In the genomic region with DNA sequence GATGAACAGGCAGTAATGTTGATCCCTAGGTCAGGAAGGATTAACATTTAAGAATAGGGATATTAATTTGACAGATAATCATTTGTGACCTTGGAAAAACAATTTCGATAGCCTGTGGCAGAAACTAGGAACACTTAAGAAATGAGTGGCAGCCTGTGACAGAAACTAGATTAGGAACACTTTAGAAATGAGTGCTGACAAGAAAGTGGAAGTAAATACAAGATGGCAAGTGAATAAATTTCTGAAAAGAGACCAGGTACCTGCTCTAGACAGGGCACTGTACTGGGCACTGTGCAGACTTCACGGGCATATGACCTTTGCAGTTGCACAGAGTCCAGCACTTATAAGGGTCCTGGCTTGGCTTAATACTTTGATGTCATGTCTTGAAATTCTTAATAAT, we compare ENCODE assay signal across 10 cellular contexts. TPM values are rescaled to one million over a fixed set of nuclear protein-coding genes. Genes with fewer than 3 reads are reported as not detected.
A peak's percentile ranks its signal among the peaks of the same experiment; 100 is the strongest.
DNase-seq lines count a peak whose midpoint lies in the region; ATAC-seq and TF ChIP-seq lines count a peak whose summit lies in the region.
"Had no signal": no experiment of that assay in that cellular context is flagged by ENCODE, and none has a peak within 500 bp of the region (broad histone marks: within the 10 kb centered on the region; RNA-seq: fewer than 3 reads in every experiment).

No MANE protein-coding gene starts in this region.

- TF ChIP-seq POLR2A in vagina (IDR thresholded peaks at IDR 0.05): no peak

- H3K9me3 ChIP-seq in vagina (no peaks in the 10 kb centered on the region), PC-3 (ENCODE audit: low read length) (no peaks in the 10 kb centered on the region)
- H3K9me3 ChIP-seq: ascending aorta had no signal

- H3K27me3 ChIP-seq in vagina (no peaks in the 10 kb centered on the region), PC-3 (ENCODE audit: low read length) (no peaks in the 10 kb centered on the region)
- H3K27me3 ChIP-seq: ascending aorta had no signal

- TF ChIP-seq CTCF in vagina (IDR thresholded peaks at IDR 0.05) (no peak), PC-3 (conservative IDR thresholded peaks at IDR 0.05; ENCODE audit: low read depth, low read length) (no peak)

- BruUV-seq in PC-3 (replicated peaks; lab: Mats Ljungman, UMichigan): no TSS peak

- H3K36me3 Mint-ChIP-seq in activated T-cell treated with anti-CD3 and anti-CD28 coated beads, Interleukin-2, amount 50 U/mL, for 72 hours (ENCODE audit: insufficient read depth in 2 of 2): peaks cover 0 to 1% of the 10 kb centered on the region in 2 donors

- no peak overlapping the region for H3K4me2 ChIP-seq in PC-3 (ENCODE audit: low read length)

- CTCF ChIA-PET in PC-3 (lab: Charles Lee): no interaction called here

- peak overlapping the region; percentile 87 for H3K27ac Mint-ChIP-seq in activated T-cell treated with anti-CD3 and anti-CD28 coated beads, Interleukin-2, amount 50 U/mL, for 72 hours

- H3K9me3 Mint-ChIP-seq in activated T-cell treated with anti-CD3 and anti-CD28 coated beads, Interleukin-2, amount 50 U/mL, for 72 hours: no peaks in the 10 kb centered on the region

- no peaks in the 10 kb centered on the region for H4K20me1 ChIP-seq in PC-3 (ENCODE audit: low read length)

- no peak overlapping the region for H3K9ac ChIP-seq in PC-3 (ENCODE audit: low read length)

- H3K4me3 Mint-ChIP-seq in activated T-cell treated with anti-CD3 and anti-CD28 coated beads, Interleukin-2, amount 50 U/mL, for 72 hours: peak overlapping the region; percentile 56 to 58

- H3K4me1 Mint-ChIP-seq in activated T-cell treated with anti-CD3 and anti-CD28 coated beads, Interleukin-2, amount 50 U/mL, for 72 hours (ENCODE audit: low read depth): peaks cover 40% of the 10 kb centered on the region

- ATAC-seq in activated T-cell treated with anti-CD3 and anti-CD28 coated beads, Interleukin-2, amount 50 U/mL, for 72 hours (replicated peaks in 1 of 2): peak; percentile 73 to 75
- ATAC-seq in GM21723 (IDR thresholded peaks at IDR 0.05; ENCODE audit: unreplicated experiment) (peak; percentile 78), HG03280 (IDR thresholded peaks at IDR 0.05; ENCODE audit: unreplicated experiment) (peak; percentile 64), PC-3 (no peak)

- peaks cover 17% of the 10 kb centered on the region for H3K79me2 ChIP-seq in PC-3 (ENCODE audit: low read length)

- H3K27ac ChIP-seq in vagina: no peak overlapping the region
- no peak overlapping the region for H3K27ac ChIP-seq in PC-3 (ENCODE audit: low read length)
- H3K27ac ChIP-seq: ascending aorta had no signal

- H3K9me2 ChIP-seq in PC-3 (replicated peaks; ENCODE audit: low read length): no peaks in the 10 kb centered on the region

- no peak overlapping the region for H2AFZ ChIP-seq in PC-3 (ENCODE audit: low read length)

- intact Hi-C loops in vagina (cut with DNase I): no loop called here
- intact Hi-C loops in PC-3 (cut with micrococcal nuclease): no loop called here

- POLR2A ChIA-PET in PC-3 (lab: Charles Lee; ENCODE audit: unreplicated experiment): no interaction called here

- peaks cover 15% of the 10 kb centered on the region for H3K4me1 ChIP-seq in vagina
- H3K4me1 ChIP-seq in PC-3 (ENCODE audit: insufficient read depth, low read length): peaks cover 7% of the 10 kb centered on the region; the same call in 1 of the 2 replicates

- H3F3A ChIP-seq in PC-3 (ENCODE audit: low read length, unreplicated experiment): no peaks in the 10 kb centered on the region

- no peak for DNase-seq in activated T-cell treated with anti-CD3 and anti-CD28 coated beads, Interleukin-2, amount 50 U/mL, for 72 hours
- DNase-seq in activated T-cell treated with anti-CD3 and anti-CD28 coated beads, Interleukin-2, amount 50 U/mL, for 1 hour: no peak
- DNase-seq in vagina (ENCODE audit: extremely low spot score in 2 of 2) (no peak), GM03348 (ENCODE audit: low spot score) (no peak), AG08396 (ENCODE audit: low spot score) (no peak), PC-3 (no peak)
- DNase-seq: activated CD4-positive, alpha-beta T cell treated with anti-CD3 and anti-CD28 coated beads, Interleukin-2, amount 50 U/mL, for 4 hours had no signal

- H3K4me3 ChIP-seq in vagina: no peak overlapping the region
- H3K4me3 ChIP-seq in PC-3 (ENCODE audit: low read length): no peak overlapping the region
- H3K4me3 ChIP-seq: ascending aorta had no signal

- H3K27me3 Mint-ChIP-seq in activated T-cell treated with anti-CD3 and anti-CD28 coated beads, Interleukin-2, amount 50 U/mL, for 72 hours (ENCODE audit: low read depth): no peaks in the 10 kb centered on the region

- H3K36me3 ChIP-seq in vagina: no peaks in the 10 kb centered on the region
- no peaks in the 10 kb centered on the region for H3K36me3 ChIP-seq in PC-3 (ENCODE audit: low read depth, low read length)
- H3K36me3 ChIP-seq: ascending aorta had no signal

RNA-seq across cellular contexts. Expression of gene HNRNPA3, which starts 5.5 kb away (rescaled TPM):
- total RNA-seq in activated T-cell treated with anti-CD3 and anti-CD28 coated beads, Interleukin-2, amount 50 U/mL, for 72 hours: 100 to 1,000 TPM; 140 to 148 TPM
- total RNA-seq in vagina (77.8 TPM), PC-3 (2014; rRNA removed) (50.3 and 90.2 TPM in 2 replicates)

RNA-seq across cellular contexts. Expression of gene NFE2L2, which starts 57.4 kb away (rescaled TPM):
- total RNA-seq in activated T-cell treated with anti-CD3 and anti-CD28 coated beads, Interleukin-2, amount 50 U/mL, for 72 hours: 10 to 100 TPM; 74.6 to 81.4 TPM
- 147 TPM for total RNA-seq in vagina
- 17.3 and 24.2 TPM in 2 replicates for total RNA-seq in PC-3 (2014; rRNA removed)
